ENCODE assay signal across 1 cellular context in the genomic region with DNA sequence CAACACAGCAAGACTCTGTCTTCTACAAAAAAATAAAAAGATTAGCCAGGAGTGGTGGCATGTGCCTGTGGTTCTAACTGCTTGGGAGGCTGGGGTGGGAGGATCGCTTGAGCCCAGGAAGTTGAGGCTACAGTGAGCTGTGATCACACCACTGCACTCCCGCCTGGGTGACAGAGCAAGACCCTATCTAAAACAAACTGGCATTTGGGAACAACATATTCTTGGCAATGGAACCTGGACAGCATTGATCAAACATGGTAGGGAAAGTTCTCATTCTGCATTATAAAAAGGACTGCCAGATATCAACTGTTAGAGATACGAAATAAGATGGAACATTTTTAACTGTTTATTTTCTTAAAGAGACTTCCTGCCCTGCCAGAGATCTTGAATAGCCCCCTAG.
TF ChIP-seq lines count a peak whose summit lies in the region.

No MANE protein-coding gene starts in this region.

TF ChIP-seq in K562, 482 proteins besides CTCF, POLR2A, EP300 and RAD21 (continued from another document):
- no peak for TF ChIP-seq SIRT6 (IDR thresholded peaks at IDR 0.05; ENCODE audit: low read depth, low read length)
- no peak for TF ChIP-seq ELF2 (CRISPR knock-in tag; IDR thresholded peaks at IDR 0.05)
